ENCODE assay signal across 30 cellular contexts in genomic region chr13:24301434-24301833, GRCh38. TPM values are rescaled to one million over a fixed set of nuclear protein-coding genes. Genes with fewer than 3 reads are reported as not detected.
DNase-seq lines count a peak whose midpoint lies in the region; ATAC-seq and TF ChIP-seq lines count a peak whose summit lies in the region.
"Had no signal": no experiment of that assay in that cellular context is flagged by ENCODE, and none has a peak within 500 bp of the region (broad histone marks: within the 10 kb centered on the region; RNA-seq: fewer than 3 reads in every experiment).

No MANE protein-coding gene starts in this region.

- H3K18ac ChIP-seq in mesendoderm (ENCODE audit: low read length), result no peak overlapping the region

- H3K36me3 ChIP-seq in mesendoderm (ENCODE audit: control insufficient read depth, insufficient read depth, low read length) (peaks cover 7% of the 10 kb centered on the region), stomach (peaks cover 36 to 94% (median 89%) of the 10 kb centered on the region in 4 donors), Karpas-422 (ENCODE audit: insufficient read depth, low read length) (no peaks in the 10 kb centered on the region)

- no peak overlapping the region for H2BK5ac ChIP-seq in mesendoderm (ENCODE audit: low read length)

- H3K56ac ChIP-seq in mesendoderm (ENCODE audit: low read length), result no peak overlapping the region

- H2BK15ac ChIP-seq in mesendoderm (replicated peaks; ENCODE audit: low read depth), result no peak overlapping the region

- no peak overlapping the region for H4K5ac ChIP-seq in mesendoderm (ENCODE audit: low read length)

- H2AK5ac ChIP-seq in mesendoderm (ENCODE audit: low read length), result no peak overlapping the region

- H2BK120ac ChIP-seq in mesendoderm (ENCODE audit: low read depth, low read length), result no peak overlapping the region

- H3K27ac ChIP-seq in mesendoderm (ENCODE audit: low read depth, low read length) (no peak overlapping the region), stomach (no peak overlapping the region), Karpas-422 (ENCODE audit: low read length) (no peak overlapping the region)
- H3K27ac ChIP-seq: BLaER1 treated with 17β-estradiol and CSF1 and Interleukin-3, amounts not matched to agents 10 nM and 100 nM; GM23248; SJCRH30 had no signal

- no peak for ATAC-seq in activated T-cell treated with anti-CD3 and anti-CD28 coated beads, Interleukin-2, amount 50 U/mL, for 72 hours (replicated peaks in 1 of 2)
- ATAC-seq in activated T-cell treated with anti-CD3 and anti-CD28 coated beads, Interleukin-2, amount 50 U/mL, for 4 hours, result no peak
- no peak for ATAC-seq in stimulated activated naive CD8-positive, alpha-beta T cell treated with anti-CD3 and anti-CD28 coated beads, Interleukin-15, Interleukin-2, amounts not matched to agents 100 U/mL and 50 U/mL, for 24 hours
- ATAC-seq: HepG2, PC-3, Right ventricle myocardium inferior had no signal

- H3K9me2 ChIP-seq in Karpas-422 (replicated peaks; ENCODE audit: insufficient read depth, low read length), result no peaks in the 10 kb centered on the region

- H3K27me3 ChIP-seq in mesendoderm (ENCODE audit: insufficient read depth, low read length, poor library complexity), result no peaks in the 10 kb centered on the region
- H3K27me3 ChIP-seq in stomach, result no peaks in the 10 kb centered on the region
- H3K27me3 ChIP-seq in Karpas-422 (ENCODE audit: low read length), result no peaks in the 10 kb centered on the region
- H3K27me3 ChIP-seq: BLaER1 treated with 17β-estradiol and CSF1 and Interleukin-3, amounts not matched to agents 10 nM and 100 nM; SJCRH30 had no signal

- no peak for TF ChIP-seq POLR2A in stomach (IDR thresholded peaks at IDR 0.05)

- H3K9me3 Mint-ChIP-seq in activated T-cell treated with anti-CD3 and anti-CD28 coated beads, Interleukin-2, amount 50 U/mL, for 72 hours, result no peaks in the 10 kb centered on the region
- H3K9me3 Mint-ChIP-seq in activated T-cell treated with anti-CD3 and anti-CD28 coated beads, Interleukin-2, amount 50 U/mL, for 4 hours, result no peaks in the 10 kb centered on the region
- H3K9me3 Mint-ChIP-seq in stimulated activated naive CD8-positive, alpha-beta T cell treated with anti-CD3 and anti-CD28 coated beads, Interleukin-15, Interleukin-2, amounts not matched to agents 100 ng/mL and 50 ng/mL, for 24 hours, result no peaks in the 10 kb centered on the region
- H3K9me3 Mint-ChIP-seq: CD4-positive, alpha-beta T cell had no signal

- no peaks in the 10 kb centered on the region for H3K4me1 ChIP-seq in mesendoderm (ENCODE audit: control insufficient read depth, low read depth, low read length)
- H3K4me1 ChIP-seq in stomach, result peaks cover 4 to 30% (median 13%) of the 10 kb centered on the region in 4 donors
- no peaks in the 10 kb centered on the region for H3K4me1 ChIP-seq in Karpas-422 (ENCODE audit: low read length)
- H3K4me1 ChIP-seq: SJCRH30 had no signal

- no peaks in the 10 kb centered on the region for H3K27me3 Mint-ChIP-seq in activated T-cell treated with anti-CD3 and anti-CD28 coated beads, Interleukin-2, amount 50 U/mL, for 72 hours (ENCODE audit: low read depth)
- no peaks in the 10 kb centered on the region for H3K27me3 Mint-ChIP-seq in activated T-cell treated with anti-CD3 and anti-CD28 coated beads, Interleukin-2, amount 50 U/mL, for 4 hours (ENCODE audit: low read depth)
- H3K27me3 Mint-ChIP-seq in stimulated activated naive CD8-positive, alpha-beta T cell treated with anti-CD3 and anti-CD28 coated beads, Interleukin-15, Interleukin-2, amounts not matched to agents 100 ng/mL and 50 ng/mL, for 24 hours, result no peaks in the 10 kb centered on the region
- H3K27me3 Mint-ChIP-seq: CD4-positive, alpha-beta T cell had no signal

- no peaks in the 10 kb centered on the region for H4K20me1 ChIP-seq in Karpas-422 (ENCODE audit: insufficient read depth, low read depth, low read length)

- no peak overlapping the region for H3K4me2 ChIP-seq in mesendoderm (ENCODE audit: low read length)
- H3K4me2 ChIP-seq in Karpas-422 (ENCODE audit: low read depth, low read length, poor library complexity, severe bottlenecking), result no peak overlapping the region
- H3K4me2 ChIP-seq: BLaER1 treated with 17β-estradiol and CSF1 and Interleukin-3, amounts not matched to agents 10 nM and 100 nM had no signal

- H3K23ac ChIP-seq in mesendoderm (ENCODE audit: low read length), result no peak overlapping the region

- intact Hi-C loops in stomach (cut with DNase I; ENCODE audit: low total_unique reads), result no loop called here

- H2AFZ ChIP-seq in Karpas-422 (ENCODE audit: low read length), result no peak overlapping the region
- H2AFZ ChIP-seq: GM23248 had no signal

- H3K79me2 ChIP-seq in mesendoderm (ENCODE audit: control insufficient read depth, insufficient read depth, low read length) (no peaks in the 10 kb centered on the region), Karpas-422 (ENCODE audit: low read length) (no peaks in the 10 kb centered on the region)

- TF ChIP-seq EP300 in stomach (IDR thresholded peaks at IDR 0.05), result no peak

- no peak overlapping the region for H3K9ac ChIP-seq in mesendoderm (ENCODE audit: low read length)
- H3K9ac ChIP-seq in Karpas-422 (ENCODE audit: low read length), result no peak overlapping the region
- H3K9ac ChIP-seq: BLaER1 treated with 17β-estradiol and CSF1 and Interleukin-3, amounts not matched to agents 10 nM and 100 nM; GM23248 had no signal

- no peaks in the 10 kb centered on the region for H3K9me3 ChIP-seq in stomach
- H3K9me3 ChIP-seq in Karpas-422 (ENCODE audit: low read length), result no peaks in the 10 kb centered on the region
- H3K9me3 ChIP-seq: BLaER1 treated with 17β-estradiol and CSF1 and Interleukin-3, amounts not matched to agents 10 nM and 100 nM; SJCRH30 had no signal

- no peak overlapping the region for H4K8ac ChIP-seq in mesendoderm (ENCODE audit: low read depth, low read length)

- no peak for TF ChIP-seq CTCF in stomach (IDR thresholded peaks at IDR 0.05)

- 100% methylated on average over 2 of the region's 12 CpGs for WGBS in mesendoderm (ENCODE audit: extremely low coverage, insufficient coverage, low lambda C conversion rate)
- WGBS in stomach, 5 donors, result 37 to 63% (median 54%) methylated on average over 12 of the region's 12 CpGs

- H3K27ac Mint-ChIP-seq in activated T-cell treated with anti-CD3 and anti-CD28 coated beads, Interleukin-2, amount 50 U/mL, for 72 hours, result peak overlapping the region; percentile 51
- peak overlapping the region; percentile 45 for H3K27ac Mint-ChIP-seq in stimulated activated naive CD8-positive, alpha-beta T cell treated with anti-CD3 and anti-CD28 coated beads, Interleukin-15, Interleukin-2, amounts not matched to agents 100 ng/mL and 50 ng/mL, for 24 hours
- H3K27ac Mint-ChIP-seq: CD4-positive, alpha-beta T cell had no signal

- H3K36me3 Mint-ChIP-seq in activated T-cell treated with anti-CD3 and anti-CD28 coated beads, Interleukin-2, amount 50 U/mL, for 72 hours (ENCODE audit: insufficient read depth in 2 of 2), result peaks cover 10 to 33% of the 10 kb centered on the region in 2 donors
- peaks cover 63% of the 10 kb centered on the region for H3K36me3 Mint-ChIP-seq in activated T-cell treated with anti-CD3 and anti-CD28 coated beads, Interleukin-2, amount 50 U/mL, for 4 hours (ENCODE audit: insufficient read depth)
- peaks cover 80% of the 10 kb centered on the region for H3K36me3 Mint-ChIP-seq in stimulated activated naive CD8-positive, alpha-beta T cell treated with anti-CD3 and anti-CD28 coated beads, Interleukin-15, Interleukin-2, amounts not matched to agents 100 ng/mL and 50 ng/mL, for 24 hours (ENCODE audit: low read depth)

- no peak for DNase-seq in activated T-cell treated with anti-CD3 and anti-CD28 coated beads, Interleukin-2, amount 50 U/mL, for 72 hours
- no peak for DNase-seq in activated T-cell treated with anti-CD3 and anti-CD28 coated beads, Interleukin-2, amount 50 U/mL, for 4 hours
- DNase-seq in stimulated activated naive CD8-positive, alpha-beta T cell treated with anti-CD3 and anti-CD28 coated beads, Interleukin-15, Interleukin-2, amounts not matched to agents 100 U/mL and 50 U/mL, for 24 hours, result no peak
- DNase-seq in mesendoderm (peak; percentile 10), stomach (peak; percentile 42), NCI-H1092 treated with DMSO at 0.1 percent for 48 hours (lab: John Stamatoyannopoulos, UW) (no peak), Karpas-422 (no peak)
- DNase-seq: AML-193; CD4-positive, alpha-beta T cell; DMS53; GM23248; H7; Kasumi-1; NCI-H1105; NCI-H146; NCI-H1930; NCI-H2107; NCI-H524 treated with DMSO at 0.1 percent for 48 hours; NCI-H82; NK-92 treated with Interleukin-12 subunit alpha and Interleukin-12 subunit beta, amount 100 ng/mL, for 24 hours; PC-3; SJCRH30 had no signal

- H3K4me3 ChIP-seq in mesendoderm (ENCODE audit: low read length) (no peak overlapping the region), stomach (no peak overlapping the region), Karpas-422 (ENCODE audit: low read length) (no peak overlapping the region)
- H3K4me3 ChIP-seq: BLaER1 treated with 17β-estradiol and CSF1 and Interleukin-3, amounts not matched to agents 10 nM and 100 nM; GM23248; SJCRH30 had no signal

- H3K4me3 Mint-ChIP-seq in activated T-cell treated with anti-CD3 and anti-CD28 coated beads, Interleukin-2, amount 50 U/mL, for 72 hours, result no peak overlapping the region
- no peak overlapping the region for H3K4me3 Mint-ChIP-seq in activated T-cell treated with anti-CD3 and anti-CD28 coated beads, Interleukin-2, amount 50 U/mL, for 4 hours
- no peak overlapping the region for H3K4me3 Mint-ChIP-seq in stimulated activated naive CD8-positive, alpha-beta T cell treated with anti-CD3 and anti-CD28 coated beads, Interleukin-15, Interleukin-2, amounts not matched to agents 100 ng/mL and 50 ng/mL, for 24 hours
- H3K4me3 Mint-ChIP-seq: CD4-positive, alpha-beta T cell had no signal

- no peaks in the 10 kb centered on the region for H3K4me1 Mint-ChIP-seq in activated T-cell treated with anti-CD3 and anti-CD28 coated beads, Interleukin-2, amount 50 U/mL, for 72 hours (ENCODE audit: low read depth)
- no peaks in the 10 kb centered on the region for H3K4me1 Mint-ChIP-seq in activated T-cell treated with anti-CD3 and anti-CD28 coated beads, Interleukin-2, amount 50 U/mL, for 4 hours (ENCODE audit: low read depth)
- no peaks in the 10 kb centered on the region for H3K4me1 Mint-ChIP-seq in stimulated activated naive CD8-positive, alpha-beta T cell treated with anti-CD3 and anti-CD28 coated beads, Interleukin-15, Interleukin-2, amounts not matched to agents 100 ng/mL and 50 ng/mL, for 24 hours (ENCODE audit: low read depth)

- H3K4ac ChIP-seq in mesendoderm (ENCODE audit: low read depth, low read length), result no peak overlapping the region

- no peaks in the 10 kb centered on the region for H3K79me1 ChIP-seq in mesendoderm (ENCODE audit: low read length)

RNA-seq across cellular contexts. Expression of gene C1QTNF9, which starts 7.9 kb away (rescaled TPM):
- under 1 TPM in 1 of 2 donors, not detected in 1; 0.14 TPM for total RNA-seq in activated T-cell treated with anti-CD3 and anti-CD28 coated beads, Interleukin-2, amount 50 U/mL, for 72 hours
- total RNA-seq in activated T-cell treated with anti-CD3 and anti-CD28 coated beads, Interleukin-2, amount 50 U/mL, for 4 hours, result not detected
- not detected for polyA plus RNA-seq in mesendoderm (2013, experiment 1 of 2)
- polyA plus RNA-seq in mesendoderm (2013, experiment 2 of 2), result 0.03 TPM
- 1 to 10 TPM in 1 of 5 donors, under 1 TPM in 1, not detected in 3; 0.37 to 2.3 TPM for total RNA-seq in stomach
- under 1 TPM in 2 of 3 donors, not detected in 1; 0.08 to 0.25 TPM for polyA plus RNA-seq in stomach
- not detected in 2 replicates for total RNA-seq in Karpas-422 (2014; rRNA removed; shearing (Covaris generic); ENCODE audit: low replicate concordance)
- total RNA-seq: CD4-positive, alpha-beta T cell; Daoy; G401; GM23248; HepG2; M059J; RPMI7951; SJCRH30 had no signal
- polyA plus RNA-seq: HepG2 had no signal

Comparison
In these comparisons a context has a peak if more than half of its experiments do, and no peak if none do; other contexts are left out.
1. DNase-seq: peak in mesendoderm (single experiment) and stomach (single experiment); none in activated T-cell treated with anti-CD3 and anti-CD28 coated beads, Interleukin-2, amount 50 U/mL, for 72 hours (0 of 2), activated T-cell treated with anti-CD3 and anti-CD28 coated beads, Interleukin-2, amount 50 U/mL, for 4 hours (single experiment), stimulated activated naive CD8-positive, alpha-beta T cell treated with anti-CD3 and anti-CD28 coated beads, Interleukin-15, Interleukin-2, amounts not matched to agents 100 U/mL and 50 U/mL, for 24 hours (single experiment), NCI-H1092 treated with DMSO at 0.1 percent for 48 hours (single experiment) and Karpas-422 (single experiment).